In the genomic region with DNA sequence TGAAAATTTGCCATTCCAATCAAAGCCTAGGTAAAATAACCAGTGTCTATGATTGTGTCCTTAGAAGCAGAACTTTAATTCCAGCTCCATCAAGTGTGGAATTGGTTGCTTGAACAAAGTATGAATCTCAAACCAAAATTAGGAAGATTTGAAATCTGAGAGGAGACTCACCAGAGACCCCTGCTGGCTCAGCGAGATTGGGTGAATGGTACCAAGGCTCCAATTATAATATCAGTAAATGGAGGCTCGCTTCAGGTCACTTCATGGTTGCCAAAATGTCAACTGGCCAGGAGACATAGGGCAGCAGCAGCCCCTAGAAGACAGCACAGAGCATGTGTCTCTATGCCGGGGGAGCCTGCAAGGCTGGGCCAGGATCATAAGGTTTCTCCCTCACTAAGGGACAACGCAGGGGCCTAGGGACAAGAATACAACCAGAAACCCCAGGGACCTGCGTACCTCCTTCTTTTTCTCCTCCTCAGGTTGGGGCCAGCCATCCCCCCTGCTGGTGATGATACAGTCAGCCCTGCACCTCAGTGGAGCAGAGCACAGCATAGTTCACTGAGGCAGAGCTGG, we compare ENCODE assay signal across 9 cellular contexts. TPM values are rescaled to one million over a fixed set of nuclear protein-coding genes. Genes with fewer than 3 reads are reported as not detected.
A peak's percentile ranks its signal among the peaks of the same experiment; 100 is the strongest.
DNase-seq lines count a peak whose midpoint lies in the region; ATAC-seq and TF ChIP-seq lines count a peak whose summit lies in the region.
"Had no signal": no experiment of that assay in that cellular context is flagged by ENCODE, and none has a peak within 500 bp of the region (broad histone marks: within the 10 kb centered on the region; RNA-seq: fewer than 3 reads in every experiment).

No MANE protein-coding gene starts in this region.

- ATAC-seq in CD8-positive, alpha-beta T cell = peak; percentile 61
- no peak for ATAC-seq in activated naive CD8-positive, alpha-beta T cell treated with anti-CD3 and anti-CD28 coated beads, Interleukin-2, amount 50 U/mL, for 24 hours
- ATAC-seq in GM19328 (IDR thresholded peaks at IDR 0.05; ENCODE audit: unreplicated experiment) (no peak), HG03039 (IDR thresholded peaks at IDR 0.05; ENCODE audit: unreplicated experiment) (no peak)
- ATAC-seq: Panc1 had no signal

- TF ChIP-seq CTCF in CD8-positive, alpha-beta T cell (IDR thresholded peaks at IDR 0.05) = peak; percentile 62

- POLR2A ChIA-PET in CD8-positive, alpha-beta T cell (lab: Charles Lee) = interaction anchor here (0.7 to 1.5 kb wide), 3 partner anchors 13 to 142 kb away, joined by 3 to 4 read pairs (median 3); a partner anchor contains a TSS

- H3K4me1 ChIP-seq in CD8-positive, alpha-beta T cell (ENCODE audit: insufficient read depth, low read length) = peaks cover 11% of the 10 kb centered on the region

- peaks cover 32% of the 10 kb centered on the region for H3K36me3 Mint-ChIP-seq in CD8-positive, alpha-beta T cell
- peaks cover 46% of the 10 kb centered on the region for H3K36me3 Mint-ChIP-seq in activated naive CD8-positive, alpha-beta T cell treated with anti-CD3 and anti-CD28 coated beads, Interleukin-2, amount 50 U/mL, for 24 hours (ENCODE audit: low read depth)

- no peak overlapping the region for H3K4me3 ChIP-seq in CD8-positive, alpha-beta T cell (ENCODE audit: low read depth, low read length)

- no peaks in the 10 kb centered on the region for H3K27me3 ChIP-seq in CD8-positive, alpha-beta T cell (ENCODE audit: insufficient read depth, low read length)

- intact Hi-C loops in CD8-positive, alpha-beta T cell (cut with DNase I, micrococcal nuclease) = loop anchor here (1.0 to 10.0 kb wide), 2 partner anchors 74 to 147 kb away; no protein-coding TSS in a partner anchor

- no peaks in the 10 kb centered on the region for H3K9me3 Mint-ChIP-seq in CD8-positive, alpha-beta T cell
- no peaks in the 10 kb centered on the region for H3K9me3 Mint-ChIP-seq in activated naive CD8-positive, alpha-beta T cell treated with anti-CD3 and anti-CD28 coated beads, Interleukin-2, amount 50 U/mL, for 24 hours

- CTCF ChIA-PET in CD8-positive, alpha-beta T cell (lab: Charles Lee) = interaction anchor here (0.7 to 7.5 kb wide), 34 partner anchors 9 to 653 kb away, joined by 3 to 124 read pairs (median 4); a partner anchor contains a TSS

- no peak overlapping the region for H3K4me3 Mint-ChIP-seq in CD8-positive, alpha-beta T cell
- H3K4me3 Mint-ChIP-seq in activated naive CD8-positive, alpha-beta T cell treated with anti-CD3 and anti-CD28 coated beads, Interleukin-2, amount 50 U/mL, for 24 hours = no peak overlapping the region

- peak; percentile 22 to 70 (median 45) for DNase-seq in CD8-positive, alpha-beta T cell
- DNase-seq in LHCN-M2 (ENCODE audit: low read depth) = peak; percentile 9
- DNase-seq in activated naive CD8-positive, alpha-beta T cell treated with anti-CD3 and anti-CD28 coated beads, Interleukin-2, amount 50 U/mL, for 24 hours = peak; percentile 12
- DNase-seq in lung microvascular endothelial cell (ENCODE audit: low read depth in 2 of 2) = peak; percentile 14 to 36
- no peak for DNase-seq in NCI-H1092 treated with DMSO at 0.1 percent for 48 hours (lab: John Stamatoyannopoulos, UW)
- DNase-seq in NCI-H510A (lab: John Stamatoyannopoulos, UW) = no peak

- H3K27ac ChIP-seq in CD8-positive, alpha-beta T cell (ENCODE audit: low read depth, low read length) = no peak overlapping the region

- peak overlapping the region; percentile 72 for H3K27ac Mint-ChIP-seq in CD8-positive, alpha-beta T cell
- peak overlapping the region; percentile 53 for H3K27ac Mint-ChIP-seq in activated naive CD8-positive, alpha-beta T cell treated with anti-CD3 and anti-CD28 coated beads, Interleukin-2, amount 50 U/mL, for 24 hours

- no peaks in the 10 kb centered on the region for H3K36me3 ChIP-seq in CD8-positive, alpha-beta T cell (ENCODE audit: insufficient read depth, low read length)

- H3K4me1 Mint-ChIP-seq in CD8-positive, alpha-beta T cell (ENCODE audit: low read depth) = peaks cover 25% of the 10 kb centered on the region
- peaks cover 22% of the 10 kb centered on the region for H3K4me1 Mint-ChIP-seq in activated naive CD8-positive, alpha-beta T cell treated with anti-CD3 and anti-CD28 coated beads, Interleukin-2, amount 50 U/mL, for 24 hours

- no peaks in the 10 kb centered on the region for H3K27me3 Mint-ChIP-seq in CD8-positive, alpha-beta T cell (ENCODE audit: low read depth)
- H3K27me3 Mint-ChIP-seq in activated naive CD8-positive, alpha-beta T cell treated with anti-CD3 and anti-CD28 coated beads, Interleukin-2, amount 50 U/mL, for 24 hours = no peaks in the 10 kb centered on the region

- H3K9me3 ChIP-seq in CD8-positive, alpha-beta T cell (ENCODE audit: low read length) = no peaks in the 10 kb centered on the region

RNA-seq across cellular contexts. Expression of a gene that starts 14.0 kb away (rescaled TPM):
- 10 to 100 TPM; 29.6 to 32.6 TPM for total RNA-seq in CD8-positive, alpha-beta T cell
- 18.1 and 18.4 TPM in 2 replicates for total RNA-seq in LHCN-M2 (2014; rRNA removed)
- polyA plus RNA-seq in LHCN-M2 (2012) = 2.7 TPM
- 2.6 and 3.9 TPM in 2 replicates for total RNA-seq in lung microvascular endothelial cell

Comparison
In these comparisons a context has a peak if more than half of its experiments do, and no peak if none do; other contexts are left out.
1. DNase-seq: peak in CD8-positive, alpha-beta T cell (7 of 7), LHCN-M2 (single experiment), activated naive CD8-positive, alpha-beta T cell treated with anti-CD3 and anti-CD28 coated beads, Interleukin-2, amount 50 U/mL, for 24 hours (single experiment) and lung microvascular endothelial cell (2 of 2); none in NCI-H1092 treated with DMSO at 0.1 percent for 48 hours (single experiment) and NCI-H510A (single experiment).